In genomic region chr2:39778775-39779751, GRCh38 we compare ENCODE assay signal across 1 cellular context.
A peak's percentile ranks its signal among the peaks of the same experiment; 100 is the strongest.
TF ChIP-seq lines count a peak whose summit lies in the region.

THUMPD2 (minus strand) TSS chr2:39779258; CDS start chr2:39779239, 19 bp downstream.

TF ChIP-seq in K562, 482 proteins besides CTCF, POLR2A, EP300 and RAD21 (continued from another document and continues in another):
- TF ChIP-seq FOXA3 (CRISPR knock-in tag; conservative IDR thresholded peaks at IDR 0.05 in 1 of 2, IDR thresholded peaks at IDR 0.05 in 1 of 2) (no peak), HMGXB4 (CRISPR knock-in tag; IDR thresholded peaks at IDR 0.05) (0 out of 2 replicates have a peak, but pooled peaks have one; percentile 60), CHCHD3 (CRISPR knock-in tag; IDR thresholded peaks at IDR 0.05) (peak; percentile 41; the same call in 1 of the 2 replicates), HMGN3 (IDR thresholded peaks at IDR 0.05; ENCODE audit: borderline replicate concordance, extremely low read depth, insufficient read length, low read depth, low read length) (no peak), SRF (CRISPR knock-in tag; IDR thresholded peaks at IDR 0.05) (no peak), KDM1A (IDR thresholded peaks at IDR 0.05) (peak; percentile 69 to 99), MEF2A (IDR thresholded peaks at IDR 0.05; ENCODE audit: control insufficient read depth, low read depth, low read length) (no peak), SOX6 (IDR thresholded peaks at IDR 0.05) (no peak), BDP1 (IDR thresholded peaks at IDR 0.05; ENCODE audit: insufficient read depth, insufficient read length) (no peak), CEBPB (tag; IDR thresholded peaks at IDR 0.05) (no peak), KAT2B (IDR thresholded peaks at IDR 0.05; ENCODE audit: low read depth, low read length) (no peak), ZNF589 (CRISPR knock-in tag; IDR thresholded peaks at IDR 0.05; ENCODE audit: low read depth) (no peak), RREB1 (CRISPR knock-in tag; IDR thresholded peaks at IDR 0.05) (peak; percentile 76; the same call in 1 of the 2 replicates), ILK (tag; IDR thresholded peaks at IDR 0.05; ENCODE audit: borderline replicate concordance, low read depth) (no peak), ZNF511 (CRISPR knock-in tag; IDR thresholded peaks at IDR 0.05) (peak; percentile 89; the same call in 1 of the 2 replicates), NFE2 (IDR thresholded peaks at IDR 0.05; ENCODE audit: low read depth) (no peak), ELK1 (CRISPR knock-in tag; IDR thresholded peaks at IDR 0.05) (no peak), THRB (CRISPR knock-in tag; conservative IDR thresholded peaks at IDR 0.05) (no peak), ETS1 (conservative IDR thresholded peaks at IDR 0.05; ENCODE audit: control insufficient read depth, low read depth, low read length) (peak; percentile 56; the same call in 1 of the 2 replicates), SMARCB1 (IDR thresholded peaks at IDR 0.05; ENCODE audit: insufficient read length, low read depth) (no peak), AFF4 (CRISPR knock-in tag; IDR thresholded peaks at IDR 0.05) (peak; percentile 90), CTCFL (IDR thresholded peaks at IDR 0.05; ENCODE audit: borderline replicate concordance, insufficient read depth, low read depth, low read length, poor library complexity, severe bottlenecking) (no peak), NKRF (IDR thresholded peaks at IDR 0.05; ENCODE audit: borderline replicate concordance) (peak; percentile 49; the same call in 1 of the 2 replicates), ZNF655 (CRISPR knock-in tag; IDR thresholded peaks at IDR 0.05) (no peak)
